In genomic region chr19:50607874-50608785, GRCh38 we compare ENCODE assay signal across 8 cellular contexts. TPM values are rescaled to one million over a fixed set of nuclear protein-coding genes. Genes with fewer than 3 reads are reported as not detected.
A peak's percentile ranks its signal among the peaks of the same experiment; 100 is the strongest.
DNase-seq lines count a peak whose midpoint lies in the region; ATAC-seq, FAIRE-seq and TF ChIP-seq lines count a peak whose summit lies in the region.

No MANE protein-coding gene starts in this region.

- H3K4me3 Mint-ChIP-seq in activated T-cell treated with anti-CD3 and anti-CD28 coated beads, Interleukin-2, amount 50 U/mL, for 72 hours, result peak overlapping the region; percentile 68 to 69

- H3K36me3 ChIP-seq in OCI-LY7 (ENCODE audit: insufficient read depth, low read length), result no peaks in the 10 kb centered on the region

- no peak overlapping the region for H2AFZ ChIP-seq in OCI-LY7 (ENCODE audit: low read length)

- no peaks in the 10 kb centered on the region for H3K27me3 ChIP-seq in foreskin keratinocyte

- BruUV-seq in OCI-LY7 (replicated peaks; lab: Mats Ljungman, UMichigan), result no TSS peak

- FAIRE-seq in GM19239 (lab: Jason Lieb, UNC), result no peak

- no peak overlapping the region for H3K4me2 ChIP-seq in OCI-LY7 (ENCODE audit: low read length)

- TF ChIP-seq CTCF in OCI-LY7 (conservative IDR thresholded peaks at IDR 0.05; ENCODE audit: low read length) (peak; percentile 76), foreskin keratinocyte (conservative IDR thresholded peaks at IDR 0.05) (peak; percentile 54)

- no peak overlapping the region for H3K27ac ChIP-seq in OCI-LY7 (ENCODE audit: low read depth, low read length, poor library complexity, severe bottlenecking)
- no peak overlapping the region for H3K27ac ChIP-seq in foreskin keratinocyte

- peaks cover 16% of the 10 kb centered on the region for H3K4me1 Mint-ChIP-seq in activated T-cell treated with anti-CD3 and anti-CD28 coated beads, Interleukin-2, amount 50 U/mL, for 72 hours (ENCODE audit: low read depth)

- POLR2A ChIA-PET in OCI-LY7 (lab: Charles Lee), result interaction anchor here (0.6 kb wide), 2 partner anchors 140 to 409 kb away, joined by 3 to 4 read pairs; no protein-coding TSS in a partner anchor

- H3K9me3 ChIP-seq in OCI-LY7 (ENCODE audit: low read length), result no peaks in the 10 kb centered on the region

- H3K9me2 ChIP-seq in OCI-LY7 (ENCODE audit: insufficient read depth, low read length), result no peaks in the 10 kb centered on the region

- DNase-seq in GM19239 (ENCODE audit: insufficient read length, low spot score) (peak; percentile 85), OCI-LY7 (ENCODE audit: low spot score) (peak; percentile 74), foreskin keratinocyte (peak; percentile 1 to 4), non-pigmented ciliary epithelial cell (ENCODE audit: low read depth) (peak; percentile 15), superior temporal gyrus (ENCODE audit: extremely low spot score) (peak; percentile 98), T1000 (lab: John Stamatoyannopoulos, UW) (no peak)
- peak; percentile 92 to 95 for DNase-seq in activated T-cell treated with anti-CD3 and anti-CD28 coated beads, Interleukin-2, amount 50 U/mL, for 72 hours

- no peak overlapping the region for H3K4me3 ChIP-seq in OCI-LY7 (ENCODE audit: low read depth, low read length, poor library complexity, severe bottlenecking)

- H3K4me1 ChIP-seq in OCI-LY7 (ENCODE audit: insufficient read depth, low read length, poor library complexity, severe bottlenecking) (no peaks in the 10 kb centered on the region), foreskin keratinocyte (no peaks in the 10 kb centered on the region)

- H3K79me2 ChIP-seq in OCI-LY7 (ENCODE audit: insufficient read depth, low read depth, low read length), result no peaks in the 10 kb centered on the region

- ATAC-seq in activated T-cell treated with anti-CD3 and anti-CD28 coated beads, Interleukin-2, amount 50 U/mL, for 72 hours (replicated peaks in 1 of 2), result peak; percentile 95 to 96
- ATAC-seq in foreskin keratinocyte (peak; percentile 41), GM21360 (IDR thresholded peaks at IDR 0.05; ENCODE audit: unreplicated experiment) (no peak)

- H3K9me3 Mint-ChIP-seq in activated T-cell treated with anti-CD3 and anti-CD28 coated beads, Interleukin-2, amount 50 U/mL, for 72 hours, result peaks cover 0 to 4% of the 10 kb centered on the region in 2 donors

- CTCF ChIA-PET in OCI-LY7 (lab: Charles Lee; ENCODE audit: unreplicated experiment), result no interaction called here

- H3K36me3 Mint-ChIP-seq in activated T-cell treated with anti-CD3 and anti-CD28 coated beads, Interleukin-2, amount 50 U/mL, for 72 hours (ENCODE audit: insufficient read depth in 2 of 2), result peaks cover 1 to 7% of the 10 kb centered on the region in 2 donors

- H3K27ac Mint-ChIP-seq in activated T-cell treated with anti-CD3 and anti-CD28 coated beads, Interleukin-2, amount 50 U/mL, for 72 hours, result no peak overlapping the region

- H3K27me3 Mint-ChIP-seq in activated T-cell treated with anti-CD3 and anti-CD28 coated beads, Interleukin-2, amount 50 U/mL, for 72 hours (ENCODE audit: low read depth), result peaks cover 44% of the 10 kb centered on the region

- H4K20me1 ChIP-seq in OCI-LY7 (ENCODE audit: insufficient read depth, low read length), result no peaks in the 10 kb centered on the region

- intact Hi-C loops in OCI-LY7 (cut with micrococcal nuclease; ENCODE audit: unreplicated experiment), result loop anchor here (1.0 to 5.0 kb wide), 3 partner anchors 51 to 174 kb away; no protein-coding TSS in a partner anchor

RNA-seq across cellular contexts. Expression of gene SYT3, which starts 31.6 kb away (rescaled TPM):
- total RNA-seq in OCI-LY7 (2014; rRNA removed; shearing (Covaris generic)), result 0.16 TPM in 1 of 2 replicates, not detected in the other
- total RNA-seq in OCI-LY7 (2022) (0.17 and 0.33 TPM in 2 replicates), foreskin keratinocyte (not detected in 2 replicates)
- total RNA-seq in activated T-cell treated with anti-CD3 and anti-CD28 coated beads, Interleukin-2, amount 50 U/mL, for 72 hours, result under 1 TPM; 0.41 to 0.72 TPM
- polyA plus RNA-seq in foreskin keratinocyte, result not detected in 2 replicates

RNA-seq across cellular contexts. Expression of gene LRRC4B, which starts 39.9 kb away (rescaled TPM):
- not detected in 2 replicates for total RNA-seq in OCI-LY7 (2014; rRNA removed; shearing (Covaris generic))
- total RNA-seq in OCI-LY7 (2022), result 0.29 TPM in 1 of 2 replicates, not detected in the other
- total RNA-seq in activated T-cell treated with anti-CD3 and anti-CD28 coated beads, Interleukin-2, amount 50 U/mL, for 72 hours, result under 1 TPM in 1 of 2 donors, not detected in 1; 0.58 TPM
- total RNA-seq in foreskin keratinocyte, result not detected in 2 replicates
- not detected in 2 replicates for polyA plus RNA-seq in foreskin keratinocyte

RNA-seq across cellular contexts. Expression of gene C19orf81, which starts 41.1 kb away (rescaled TPM):
- 15.2 and 20.0 TPM in 2 replicates for total RNA-seq in OCI-LY7 (2014; rRNA removed; shearing (Covaris generic))
- total RNA-seq in OCI-LY7 (2022) (11.4 and 14.2 TPM in 2 replicates), foreskin keratinocyte (not detected in 2 replicates)
- 1 to 10 TPM; 5.1 to 5.7 TPM for total RNA-seq in activated T-cell treated with anti-CD3 and anti-CD28 coated beads, Interleukin-2, amount 50 U/mL, for 72 hours
- polyA plus RNA-seq in foreskin keratinocyte, result 0.21 TPM in 1 of 2 replicates, not detected in the other
